11 cellular contexts compared by ENCODE assay signal in the genomic region with DNA sequence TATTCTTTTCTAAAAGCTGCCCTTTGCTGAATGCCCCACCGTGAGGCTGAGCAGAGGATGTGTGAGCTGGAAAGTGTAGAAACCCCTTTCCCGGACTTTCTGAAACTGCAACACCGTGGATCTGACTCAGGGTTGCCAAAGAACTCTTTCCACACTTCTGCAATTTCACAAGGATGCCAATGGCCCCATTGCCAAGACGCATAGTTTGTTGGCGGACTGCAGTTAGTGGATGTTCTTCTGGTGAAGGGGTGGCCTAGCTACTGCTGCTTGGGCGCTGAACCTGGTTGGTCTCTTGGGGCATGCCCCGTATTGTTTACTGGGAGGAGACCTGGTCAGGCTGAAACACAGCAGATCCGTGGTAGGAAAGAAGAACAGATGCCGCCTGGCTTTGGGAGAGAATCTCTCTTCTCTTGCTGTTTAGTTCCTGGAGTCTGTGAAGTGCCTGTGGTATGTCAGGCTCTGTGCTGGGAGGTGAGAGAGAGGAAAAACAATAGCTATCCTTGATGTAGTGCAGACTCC. TPM values are rescaled to one million over a fixed set of nuclear protein-coding genes. Genes with fewer than 3 reads are reported as not detected.
DNase-seq lines count a peak whose midpoint lies in the region; ATAC-seq and TF ChIP-seq lines count a peak whose summit lies in the region.
"Had no signal": no experiment of that assay in that cellular context is flagged by ENCODE, and none has a peak within 500 bp of the region (broad histone marks: within the 10 kb centered on the region; RNA-seq: fewer than 3 reads in every experiment).

No MANE protein-coding gene starts in this region.

- H3K4me2 ChIP-seq in skeletal muscle satellite cell (ENCODE audit: low read length) (peak overlapping the region; percentile 43), smooth muscle cell (no peak overlapping the region)

- H2AFZ ChIP-seq in smooth muscle cell (ENCODE audit: low read depth) = no peak overlapping the region

- H3K4me1 ChIP-seq in left ventricle myocardium inferior (peaks cover 54% of the 10 kb centered on the region), skeletal muscle satellite cell (ENCODE audit: control insufficient read depth, insufficient read depth, low read length) (peaks cover 59% of the 10 kb centered on the region), smooth muscle cell (ENCODE audit: low read depth) (no peaks in the 10 kb centered on the region)

- TF ChIP-seq CTCF in left ventricle myocardium inferior (IDR thresholded peaks at IDR 0.05; ENCODE audit: borderline replicate concordance) = no peak
- TF ChIP-seq CTCF in smooth muscle cell (IDR thresholded peaks at IDR 0.05; ENCODE audit: borderline replicate concordance, insufficient read depth, poor library complexity, severe bottlenecking) = no peak

- H3K27ac Mint-ChIP-seq in T-cell = peak overlapping the region; percentile 80 to 86

- H3K4me1 Mint-ChIP-seq in T-cell = peaks cover 44 to 75% (median 50%) of the 10 kb centered on the region in 3 donors

- H3K9me3 ChIP-seq in left ventricle myocardium inferior (replicated peaks) (no peaks in the 10 kb centered on the region), skeletal muscle satellite cell (replicated peaks; ENCODE audit: low read length) (no peaks in the 10 kb centered on the region), smooth muscle cell (replicated peaks; ENCODE audit: low read depth) (no peaks in the 10 kb centered on the region)

- no peak overlapping the region for H3K4me3 Mint-ChIP-seq in T-cell

- H3K36me3 ChIP-seq in left ventricle myocardium inferior (peaks cover 6% of the 10 kb centered on the region), skeletal muscle satellite cell (ENCODE audit: insufficient read depth, low read length) (no peaks in the 10 kb centered on the region), smooth muscle cell (ENCODE audit: low read depth) (no peaks in the 10 kb centered on the region)

- peak; percentile 68 for DNase-seq in GM03348 (ENCODE audit: low spot score)
- DNase-seq in T-cell = no peak
- no peak for DNase-seq in left ventricle myocardium inferior
- no peak for DNase-seq in smooth muscle cell (lab: John Stamatoyannopoulos, UW; ENCODE audit: unreplicated experiment)
- DNase-seq in activated gamma-delta T cell treated with Interleukin-2 at 50 U/mL for 16 hours = no peak
- no peak for DNase-seq in middle frontal gyrus (ENCODE audit: extremely low spot score, low spot score)
- DNase-seq: activated CD4-positive, alpha-beta T cell treated with anti-CD3 and anti-CD28 coated beads for 4 hours; dermis blood vessel endothelial cell; islet precursor cell had no signal

- H3K27ac ChIP-seq in left ventricle myocardium inferior (replicated peaks) = peak overlapping the region; percentile 12
- H3K27ac ChIP-seq in smooth muscle cell (ENCODE audit: low read depth) = no peak overlapping the region

- H3F3A ChIP-seq in smooth muscle cell (ENCODE audit: low read depth) = no peaks in the 10 kb centered on the region

- POLR2A ChIA-PET in T-cell (lab: Charles Lee) = interaction anchor here in 1 of 2 donors (0.6 kb wide), 1 partner anchor 2000 kb away, joined by 3 read pairs; no protein-coding TSS in a partner anchor

- H3K36me3 Mint-ChIP-seq in T-cell = peaks cover 31% of the 10 kb centered on the region

- H3K27me3 Mint-ChIP-seq in T-cell = no peaks in the 10 kb centered on the region

- H3K4me3 ChIP-seq in left ventricle myocardium inferior (no peak overlapping the region), skeletal muscle satellite cell (ENCODE audit: low read length) (no peak overlapping the region), smooth muscle cell (no peak overlapping the region)

- ATAC-seq in T-cell (replicated peaks in 1 of 4) (no peak), GM18519 (IDR thresholded peaks at IDR 0.05; ENCODE audit: low FRiP score, unreplicated experiment) (no peak)

- intact Hi-C loops in left ventricle myocardium inferior (cut with micrococcal nuclease) = no loop called here

- H3K27me3 ChIP-seq in left ventricle myocardium inferior (ENCODE audit: low read depth) (no peaks in the 10 kb centered on the region), skeletal muscle satellite cell (ENCODE audit: control insufficient read depth, insufficient read depth, low read length) (no peaks in the 10 kb centered on the region), smooth muscle cell (ENCODE audit: low read depth) (no peaks in the 10 kb centered on the region)

- H3K9me3 Mint-ChIP-seq in T-cell = no peaks in the 10 kb centered on the region

- CTCF ChIA-PET in T-cell (lab: Charles Lee) = no interaction called here

- no peaks in the 10 kb centered on the region for H3K79me2 ChIP-seq in smooth muscle cell (ENCODE audit: low read depth)

- peaks cover 15% of the 10 kb centered on the region for H4K20me1 ChIP-seq in smooth muscle cell (ENCODE audit: low read depth)

- WGBS in smooth muscle cell (ENCODE audit: low lambda C conversion rate) = 77% methylated on average over 9 of the region's 9 CpGs

- H3K9ac ChIP-seq in skeletal muscle satellite cell (ENCODE audit: low read depth, low read length) = peak overlapping the region; percentile 59
- H3K9ac ChIP-seq in smooth muscle cell (ENCODE audit: low read depth) = no peak overlapping the region

RNA-seq across cellular contexts. Expression of a gene that starts 26.7 kb away (rescaled TPM):
- 10 to 100 TPM; 53.4 to 99.6 (median 69.0) TPM for total RNA-seq in T-cell
- total RNA-seq in left ventricle myocardium inferior = 49.6 TPM
- total RNA-seq in skeletal muscle satellite cell (2012; rRNA removed) = 18.3 and 50.5 TPM in 2 replicates
- total RNA-seq in smooth muscle cell = 43.8 and 58.6 TPM in 2 replicates
- polyA plus RNA-seq in smooth muscle cell = 252 and 270 TPM in 2 replicates
